In genomic region chr9:35295369-35296036, GRCh38 we compare ENCODE assay signal across 1 cellular context.
TF ChIP-seq lines count a peak whose summit lies in the region.

No MANE protein-coding gene starts in this region.

TF ChIP-seq in GM23338, 12 proteins besides CTCF, POLR2A, EP300 and RAD21:
- TF ChIP-seq, protein P1, sequence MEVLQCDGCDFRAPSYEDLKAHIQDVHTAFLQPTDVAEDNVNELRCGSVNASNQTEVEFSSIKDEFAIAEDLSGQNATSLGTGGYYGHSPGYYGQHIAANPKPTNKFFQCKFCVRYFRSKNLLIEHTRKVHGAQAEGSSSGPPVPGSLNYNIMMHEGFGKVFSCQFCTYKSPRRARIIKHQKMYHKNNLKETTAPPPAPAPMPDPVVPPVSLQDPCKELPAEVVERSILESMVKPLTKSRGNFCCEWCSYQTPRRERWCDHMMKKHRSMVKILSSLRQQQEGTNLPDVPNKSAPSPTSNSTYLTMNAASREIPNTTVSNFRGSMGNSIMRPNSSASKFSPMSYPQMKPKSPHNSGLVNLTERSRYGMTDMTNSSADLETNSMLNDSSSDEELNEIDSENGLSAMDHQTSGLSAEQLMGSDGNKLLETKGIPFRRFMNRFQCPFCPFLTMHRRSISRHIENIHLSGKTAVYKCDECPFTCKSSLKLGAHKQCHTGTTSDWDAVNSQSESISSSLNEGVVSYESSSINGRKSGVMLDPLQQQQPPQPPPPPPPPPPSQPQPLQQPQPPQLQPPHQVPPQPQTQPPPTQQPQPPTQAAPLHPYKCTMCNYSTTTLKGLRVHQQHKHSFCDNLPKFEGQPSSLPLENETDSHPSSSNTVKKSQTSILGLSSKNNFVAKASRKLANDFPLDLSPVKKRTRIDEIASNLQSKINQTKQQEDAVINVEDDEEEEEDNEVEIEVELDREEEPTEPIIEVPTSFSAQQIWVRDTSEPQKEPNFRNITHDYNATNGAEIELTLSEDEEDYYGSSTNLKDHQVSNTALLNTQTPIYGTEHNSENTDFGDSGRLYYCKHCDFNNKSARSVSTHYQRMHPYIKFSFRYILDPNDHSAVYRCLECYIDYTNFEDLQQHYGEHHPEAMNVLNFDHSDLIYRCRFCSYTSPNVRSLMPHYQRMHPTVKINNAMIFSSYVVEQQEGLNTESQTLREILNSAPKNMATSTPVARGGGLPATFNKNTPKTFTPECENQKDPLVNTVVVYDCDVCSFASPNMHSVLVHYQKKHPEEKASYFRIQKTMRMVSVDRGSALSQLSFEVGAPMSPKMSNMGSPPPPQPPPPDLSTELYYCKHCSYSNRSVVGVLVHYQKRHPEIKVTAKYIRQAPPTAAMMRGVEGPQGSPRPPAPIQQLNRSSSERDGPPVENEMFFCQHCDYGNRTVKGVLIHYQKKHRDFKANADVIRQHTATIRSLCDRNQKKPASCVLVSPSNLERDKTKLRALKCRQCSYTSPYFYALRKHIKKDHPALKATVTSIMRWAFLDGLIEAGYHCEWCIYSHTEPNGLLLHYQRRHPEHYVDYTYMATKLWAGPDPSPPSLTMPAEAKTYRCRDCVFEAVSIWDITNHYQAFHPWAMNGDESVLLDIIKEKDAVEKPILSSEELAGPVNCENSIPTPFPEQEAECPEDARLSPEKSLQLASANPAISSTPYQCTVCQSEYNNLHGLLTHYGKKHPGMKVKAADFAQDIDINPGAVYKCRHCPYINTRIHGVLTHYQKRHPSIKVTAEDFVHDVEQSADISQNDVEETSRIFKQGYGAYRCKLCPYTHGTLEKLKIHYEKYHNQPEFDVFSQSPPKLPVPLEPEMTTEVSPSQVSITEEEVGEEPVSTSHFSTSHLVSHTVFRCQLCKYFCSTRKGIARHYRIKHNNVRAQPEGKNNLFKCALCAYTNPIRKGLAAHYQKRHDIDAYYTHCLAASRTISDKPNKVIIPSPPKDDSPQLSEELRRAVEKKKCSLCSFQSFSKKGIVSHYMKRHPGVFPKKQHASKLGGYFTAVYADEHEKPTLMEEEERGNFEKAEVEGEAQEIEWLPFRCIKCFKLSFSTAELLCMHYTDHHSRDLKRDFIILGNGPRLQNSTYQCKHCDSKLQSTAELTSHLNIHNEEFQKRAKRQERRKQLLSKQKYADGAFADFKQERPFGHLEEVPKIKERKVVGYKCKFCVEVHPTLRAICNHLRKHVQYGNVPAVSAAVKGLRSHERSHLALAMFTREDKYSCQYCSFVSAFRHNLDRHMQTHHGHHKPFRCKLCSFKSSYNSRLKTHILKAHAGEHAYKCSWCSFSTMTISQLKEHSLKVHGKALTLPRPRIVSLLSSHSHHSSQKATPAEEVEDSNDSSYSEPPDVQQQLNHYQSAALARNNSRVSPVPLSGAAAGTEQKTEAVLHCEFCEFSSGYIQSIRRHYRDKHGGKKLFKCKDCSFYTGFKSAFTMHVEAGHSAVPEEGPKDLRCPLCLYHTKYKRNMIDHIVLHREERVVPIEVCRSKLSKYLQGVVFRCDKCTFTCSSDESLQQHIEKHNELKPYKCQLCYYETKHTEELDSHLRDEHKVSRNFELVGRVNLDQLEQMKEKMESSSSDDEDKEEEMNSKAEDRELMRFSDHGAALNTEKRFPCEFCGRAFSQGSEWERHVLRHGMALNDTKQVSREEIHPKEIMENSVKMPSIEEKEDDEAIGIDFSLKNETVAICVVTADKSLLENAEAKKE (CRISPR knock-in tag; IDR thresholded peaks at IDR 0.05), result no peak
- no peak for TF ChIP-seq NANOG (IDR thresholded peaks at IDR 0.05; ENCODE audit: borderline replicate concordance)
